In genomic region chr5:159178978-159179377, GRCh38 we compare ENCODE assay signal across 9 cellular contexts. TPM values are rescaled to one million over a fixed set of nuclear protein-coding genes. Genes with fewer than 3 reads are reported as not detected.
A peak's percentile ranks its signal among the peaks of the same experiment; 100 is the strongest.
DNase-seq lines count a peak whose midpoint lies in the region; ATAC-seq and TF ChIP-seq lines count a peak whose summit lies in the region.
"Had no signal": no experiment of that assay in that cellular context is flagged by ENCODE, and none has a peak within 500 bp of the region (broad histone marks: within the 10 kb centered on the region; RNA-seq: fewer than 3 reads in every experiment).

No MANE protein-coding gene starts in this region.

- peak; percentile 77 for ATAC-seq in HG02981 (IDR thresholded peaks at IDR 0.05; ENCODE audit: unreplicated experiment)
- ATAC-seq in stimulated activated effector memory CD8-positive, alpha-beta T cell treated with anti-CD3 and anti-CD28 coated beads, Interleukin-12 subunit alpha, Interleukin-12 subunit beta, amount 100 ng/mL, for 72 hours: peak; percentile 94

- peak overlapping the region; percentile 21 for H3K4me3 Mint-ChIP-seq in stimulated activated effector memory CD8-positive, alpha-beta T cell treated with anti-CD3 and anti-CD28 coated beads, Interleukin-12 subunit alpha, Interleukin-12 subunit beta, amount 100 ng/mL, for 72 hours

- H3K4me1 Mint-ChIP-seq in stimulated activated effector memory CD8-positive, alpha-beta T cell treated with anti-CD3 and anti-CD28 coated beads, Interleukin-12 subunit alpha, Interleukin-12 subunit beta, amount 100 ng/mL, for 72 hours: peaks cover 41% of the 10 kb centered on the region

- DNase-seq in SIG-M5 treated with dmso at 0.1 percent for 504 hours (lab: John Stamatoyannopoulos, UW; ENCODE audit: unreplicated experiment) (peak; percentile 19), SIG-M5 (lab: John Stamatoyannopoulos, UW) (no peak), T1000 (lab: John Stamatoyannopoulos, UW) (peak; percentile 27), fibroblast of villous mesenchyme (ENCODE audit: low read depth) (peak; percentile 99), islet precursor cell (no peak), Ammon's horn (ENCODE audit: low spot score) (no peak)
- no peak for DNase-seq in stimulated activated effector memory CD8-positive, alpha-beta T cell treated with anti-CD3 and anti-CD28 coated beads, Interleukin-12 subunit alpha, Interleukin-12 subunit beta, amount 100 ng/mL, for 72 hours (ENCODE audit: low spot score in 2 of 2)

- no peaks in the 10 kb centered on the region for H3K9me3 Mint-ChIP-seq in stimulated activated effector memory CD8-positive, alpha-beta T cell treated with anti-CD3 and anti-CD28 coated beads, Interleukin-12 subunit alpha, Interleukin-12 subunit beta, amount 100 ng/mL, for 72 hours

- H3K27ac Mint-ChIP-seq in stimulated activated effector memory CD8-positive, alpha-beta T cell treated with anti-CD3 and anti-CD28 coated beads, Interleukin-12 subunit alpha, Interleukin-12 subunit beta, amount 100 ng/mL, for 72 hours: peak overlapping the region; percentile 92

- H3K4me3 ChIP-seq in fibroblast of villous mesenchyme (ENCODE audit: low read depth, low read length): no peak overlapping the region
- H3K4me3 ChIP-seq: BLaER1 had no signal

- peaks cover 95% of the 10 kb centered on the region for H3K36me3 Mint-ChIP-seq in stimulated activated effector memory CD8-positive, alpha-beta T cell treated with anti-CD3 and anti-CD28 coated beads, Interleukin-12 subunit alpha, Interleukin-12 subunit beta, amount 100 ng/mL, for 72 hours

- no peak for TF ChIP-seq CTCF in fibroblast of villous mesenchyme (IDR thresholded peaks at IDR 0.05; ENCODE audit: insufficient read depth, low read depth, low read length)

RNA-seq across cellular contexts. Expression of gene RNF145, which starts 30.4 kb away (rescaled TPM):
- total RNA-seq in fibroblast of villous mesenchyme: 52.5 and 84.2 TPM in 2 replicates

Comparison
In these comparisons a context has a peak if more than half of its experiments do, and no peak if none do; other contexts are left out.
1. DNase-seq: peak in SIG-M5 treated with dmso at 0.1 percent for 504 hours (single experiment), T1000 (single experiment) and fibroblast of villous mesenchyme (single experiment); none in SIG-M5 (single experiment), stimulated activated effector memory CD8-positive, alpha-beta T cell treated with anti-CD3 and anti-CD28 coated beads, Interleukin-12 subunit alpha, Interleukin-12 subunit beta, amount 100 ng/mL, for 72 hours (0 of 2), islet precursor cell (single experiment) and Ammon's horn (single experiment).